14 cellular contexts compared by ENCODE assay signal in genomic region chr14:102182190-102182589, GRCh38. TPM values are rescaled to one million over a fixed set of nuclear protein-coding genes. Genes with fewer than 3 reads are reported as not detected.
A peak's percentile ranks its signal among the peaks of the same experiment; 100 is the strongest.
DNase-seq lines count a peak whose midpoint lies in the region; ATAC-seq and TF ChIP-seq lines count a peak whose summit lies in the region.
"Had no signal": no experiment of that assay in that cellular context is flagged by ENCODE, and none has a peak within 500 bp of the region (broad histone marks: within the 10 kb centered on the region; RNA-seq: fewer than 3 reads in every experiment).

No MANE protein-coding gene starts in this region.

- no peak overlapping the region for H3K4me3 ChIP-seq in Karpas-422 (ENCODE audit: low read length)
- H3K4me3 ChIP-seq in astrocyte of the spinal cord (ENCODE audit: low read depth, low read length) = no peak overlapping the region
- no peak overlapping the region for H3K4me3 ChIP-seq in heart right ventricle
- H3K4me3 ChIP-seq: ascending aorta, hepatocyte, K562 had no signal

- 0 out of 2 replicates have a peak overlapping the region, but pooled peaks have one; percentile 8 for H3K27ac ChIP-seq in Karpas-422 (ENCODE audit: low read length)
- H3K27ac ChIP-seq in heart right ventricle = no peak overlapping the region
- H3K27ac ChIP-seq: ascending aorta, hepatocyte had no signal

- ATAC-seq in heart right ventricle = no peak
- ATAC-seq: K562 had no signal

- DNase-seq in EH (ENCODE audit: low read depth) (peak; percentile 85), Karpas-422 (peak; percentile 45), astrocyte of the spinal cord (ENCODE audit: low read depth, low spot score) (peak; percentile 57), myocyte (ENCODE audit: low read depth) (peak; percentile 78), dedifferentiated amniotic fluid mesenchymal stem cell (ENCODE audit: extremely low spot score) (no peak), mesenteric fat pad (ENCODE audit: low spot score) (no peak), NCI-H345 treated with DMSO at 0.1 percent for 48 hours (lab: John Stamatoyannopoulos, UW; ENCODE audit: unreplicated experiment) (no peak), heart right ventricle (no peak)
- DNase-seq: activated CD4-positive, CD25-positive, alpha-beta regulatory T cell; GF-D8; NK-92 treated with Interleukin-12 subunit alpha and Interleukin-12 subunit beta, amount 100 ng/mL, for 24 hours had no signal

- TF ChIP-seq CTCF in astrocyte of the spinal cord (IDR thresholded peaks at IDR 0.05; ENCODE audit: low read depth, low read length) = no peak
- TF ChIP-seq CTCF in heart right ventricle (IDR thresholded peaks at IDR 0.05) = no peak

- H3K27me3 ChIP-seq in Karpas-422 (ENCODE audit: low read length) (no peaks in the 10 kb centered on the region), heart right ventricle (no peaks in the 10 kb centered on the region)
- H3K27me3 ChIP-seq: ascending aorta, hepatocyte had no signal

- no peak overlapping the region for H3K9ac ChIP-seq in Karpas-422 (ENCODE audit: low read length)

- peaks cover 35% of the 10 kb centered on the region for H4K20me1 ChIP-seq in Karpas-422 (ENCODE audit: insufficient read depth, low read depth, low read length)

- H3K4me1 ChIP-seq in Karpas-422 (ENCODE audit: low read length) = peaks cover 44% of the 10 kb centered on the region
- peaks cover 0 to 69% (median 41%) of the 10 kb centered on the region in 9 donors for H3K4me1 ChIP-seq in heart right ventricle

- no peaks in the 10 kb centered on the region for H3K9me3 ChIP-seq in Karpas-422 (ENCODE audit: low read length)
- H3K9me3 ChIP-seq in heart right ventricle = no peaks in the 10 kb centered on the region
- H3K9me3 ChIP-seq: ascending aorta had no signal

- no peaks in the 10 kb centered on the region for H3K9me2 ChIP-seq in Karpas-422 (replicated peaks; ENCODE audit: insufficient read depth, low read length)

- no peak overlapping the region for H3K4me2 ChIP-seq in Karpas-422 (ENCODE audit: low read depth, low read length, poor library complexity, severe bottlenecking)
- H3K4me2 ChIP-seq: hepatocyte had no signal

- intact Hi-C loops in heart right ventricle (cut with DNase I) = no loop called here

- H2AFZ ChIP-seq in Karpas-422 (ENCODE audit: low read length) = no peak overlapping the region
- H2AFZ ChIP-seq: hepatocyte had no signal

- H3K36me3 ChIP-seq in Karpas-422 (ENCODE audit: insufficient read depth, low read length) (no peaks in the 10 kb centered on the region), heart right ventricle (peaks cover 0 to 7% (median 0%) of the 10 kb centered on the region in 9 donors)

- in situ Hi-C loops in astrocyte of the spinal cord (cut with HindIII; ENCODE audit: low sequenced_read_pairs) = no loop called here

- H3K79me2 ChIP-seq in Karpas-422 (ENCODE audit: low read length) = peaks cover 81% of the 10 kb centered on the region

RNA-seq across cellular contexts. Expression of gene WDR20, which starts 42.5 kb away (rescaled TPM):
- total RNA-seq in Karpas-422 (2014; rRNA removed; shearing (Covaris generic); ENCODE audit: low replicate concordance) = 16.9 and 19.7 TPM in 2 replicates
- total RNA-seq in myocyte (20.0 and 24.3 TPM in 2 replicates), mesenteric fat pad (34.1 TPM), heart right ventricle (10 to 100 TPM; 19.0 to 28.0 (median 20.6) TPM)
- polyA plus RNA-seq in myocyte (2012) = 14.7 TPM
- polyA plus RNA-seq in heart right ventricle = 10 to 100 TPM; 10.7 to 16.4 TPM

Comparison
In these comparisons a context has a peak if more than half of its experiments do, and no peak if none do; other contexts are left out.
1. DNase-seq: peak in EH (single experiment), Karpas-422 (single experiment), astrocyte of the spinal cord (single experiment) and myocyte (single experiment); none in dedifferentiated amniotic fluid mesenchymal stem cell (single experiment), mesenteric fat pad (single experiment), NCI-H345 treated with DMSO at 0.1 percent for 48 hours (single experiment) and heart right ventricle (0 of 2).